In genomic region chr5:137624786-137625349, GRCh38 we compare ENCODE assay signal across 1 cellular context.
TF ChIP-seq lines count a peak whose summit lies in the region.

No MANE protein-coding gene starts in this region.

TF ChIP-seq in WTC11, 78 proteins besides CTCF, POLR2A, EP300 and RAD21 (continued from another document):
- TF ChIP-seq ARID4B (CRISPR knock-in tag; IDR thresholded peaks at IDR 0.05; ENCODE audit: borderline replicate concordance) (no peak), USF2 (CRISPR knock-in tag; IDR thresholded peaks at IDR 0.05) (no peak)
